23 cellular contexts compared by ENCODE assay signal in the genomic region with DNA sequence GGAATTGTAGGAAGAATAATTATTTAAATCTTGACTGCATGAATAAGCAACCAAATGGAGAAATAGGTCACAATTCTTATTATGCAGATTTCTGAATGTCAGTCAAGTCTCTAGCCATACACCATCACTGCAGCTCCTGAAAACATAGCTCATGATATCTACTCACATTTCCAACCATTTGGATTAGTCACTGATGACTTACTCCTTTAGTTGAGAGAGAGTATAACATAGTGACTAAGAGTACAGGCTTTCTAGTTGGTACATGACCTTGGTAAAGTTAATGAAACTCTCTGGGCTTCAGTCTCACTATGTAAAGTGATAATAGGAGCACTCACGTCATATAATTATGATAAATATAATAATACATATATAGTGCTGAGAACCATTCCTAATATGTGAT.
DNase-seq lines count a peak whose midpoint lies in the region; ATAC-seq and TF ChIP-seq lines count a peak whose summit lies in the region.
"Had no signal": no experiment of that assay in that cellular context is flagged by ENCODE, and none has a peak within 500 bp of the region (broad histone marks: within the 10 kb centered on the region; RNA-seq: fewer than 3 reads in every experiment).

No MANE protein-coding gene starts in this region.

- DNase-seq in HS-5 (ENCODE audit: low read depth) (peak; percentile 15), RWPE1 (ENCODE audit: low spot score) (peak; percentile 38), epithelial cell of esophagus (ENCODE audit: low read depth) (peak; percentile 77), cerebellar nuclear complex (lab: John Stamatoyannopoulos, UW) (no peak), NCI-H187 treated with DMSO at 0.1 percent for 48 hours (lab: John Stamatoyannopoulos, UW) (no peak)
- DNase-seq: AML-193; CD4-positive, alpha-beta T cell; HCEC 1CT; Karpas-422; MV-4-11; NCI-H1105; NCI-H1436 treated with DMSO at 0.1 percent for 48 hours; NCI-H1930; NCI-H2107; NCI-H526 treated with DMSO at 0.1 percent for 48 hours; SIG-M5; SK-N-SH; SW 1271 had no signal

- ATAC-seq in GM18861 (IDR thresholded peaks at IDR 0.05; ENCODE audit: unreplicated experiment) (no peak), HG03039 (IDR thresholded peaks at IDR 0.05; ENCODE audit: unreplicated experiment) (no peak)
- ATAC-seq: A549, HepG2 had no signal

- no peak for TF ChIP-seq CTCF in RWPE1 (conservative IDR thresholded peaks at IDR 0.05; ENCODE audit: low read depth)
- no peak for TF ChIP-seq CTCF in epithelial cell of esophagus (IDR thresholded peaks at IDR 0.05; ENCODE audit: insufficient read depth, low read depth, low read length, missing control alignments)

- H3K4me3 ChIP-seq in epithelial cell of esophagus (ENCODE audit: low read length) = no peak overlapping the region
- H3K4me3 ChIP-seq: A549; BLaER1 treated with 17β-estradiol and CSF1 and Interleukin-3, amounts not matched to agents 10 nM and 100 nM had no signal

- H3K27ac ChIP-seq in RWPE1 = no peak overlapping the region
- H3K27ac ChIP-seq: A549; BLaER1 treated with 17β-estradiol and CSF1 and Interleukin-3, amounts not matched to agents 10 nM and 100 nM had no signal

- POLR2A ChIA-PET in RWPE1 (lab: Yijun Ruan, JAX; ENCODE audit: low non-redundant PET) = no interaction called here

- CTCF ChIA-PET in RWPE1 (lab: Yijun Ruan, JAX) = no interaction called here

Comparison
In these comparisons a context has a peak if more than half of its experiments do, and no peak if none do; other contexts are left out.
1. DNase-seq: peak in HS-5 (single experiment), RWPE1 (single experiment) and epithelial cell of esophagus (single experiment); none in cerebellar nuclear complex (0 of 2) and NCI-H187 treated with DMSO at 0.1 percent for 48 hours (single experiment).